In genomic region chr3:194685723-194686413, GRCh38 we compare ENCODE assay signal across 8 cellular contexts. TPM values are rescaled to one million over a fixed set of nuclear protein-coding genes. Genes with fewer than 3 reads are reported as not detected.
DNase-seq lines count a peak whose midpoint lies in the region; ATAC-seq and TF ChIP-seq lines count a peak whose summit lies in the region.

Gene FAM43A (plus strand): TSS chr3:194685883. CDS start chr3:194686827, 944 bp downstream.

- peaks cover 31% of the 10 kb centered on the region for H3K27me3 Mint-ChIP-seq in GM23338 (ENCODE audit: insufficient read depth, low read depth, poor library complexity)

- peak; percentile 90 for DNase-seq in DMS 273 treated with DMSO at 0.1 percent for 48 hours (lab: John Stamatoyannopoulos, UW)
- DNase-seq in GM23338 (ENCODE audit: low spot score): peak; percentile 95
- peak; percentile 94 for DNase-seq in NCI-H1105 treated with DMSO at 0.1 percent for 48 hours (lab: John Stamatoyannopoulos, UW)
- peak; percentile 93 for DNase-seq in SW480 (ENCODE audit: low spot score)
- peak; percentile 88 to 96 (median 91) for DNase-seq in adrenal gland
- peak; percentile 98 for DNase-seq in cardiac septum (ENCODE audit: low spot score)
- peak; percentile 97 for DNase-seq in transverse colon

- H3K36me3 ChIP-seq in GM23338 (ENCODE audit: insufficient read depth) (no peaks in the 10 kb centered on the region), adrenal gland (replicated peaks in 1 of 2) (no peaks in the 10 kb centered on the region), parathyroid adenoma (ENCODE audit: control insufficient read depth, insufficient read depth, low read length) (no peaks in the 10 kb centered on the region), transverse colon (no peaks in the 10 kb centered on the region)

- no peak within 1 kb of the TSS for H3K27ac Mint-ChIP-seq in GM23338

- H3K9me3 ChIP-seq in adrenal gland (replicated peaks in 1 of 3) (no peaks in the 10 kb centered on the region), parathyroid adenoma (ENCODE audit: control insufficient read depth, low read length) (no peaks in the 10 kb centered on the region), transverse colon (no peaks in the 10 kb centered on the region)

- peak within 1 kb of the TSS; percentile 86 for H3K4me3 Mint-ChIP-seq in GM23338

- H3K36me3 Mint-ChIP-seq in GM23338 (ENCODE audit: low read depth): no peaks in the 10 kb centered on the region; the same call in 2 of the 3 replicates

- TF ChIP-seq CTCF in GM23338 (conservative IDR thresholded peaks at IDR 0.05; ENCODE audit: low read depth in 2 of 2) (0 out of 4 replicates have a peak, but pooled peaks of 1 of the 2 experiments have one; percentile 21), adrenal gland (IDR thresholded peaks at IDR 0.05) (peak in 2 of 6 experiments; percentile 11 to 13), parathyroid adenoma (IDR thresholded peaks at IDR 0.05) (peak; percentile 39), transverse colon (IDR thresholded peaks at IDR 0.05) (peak in 1 of 5 experiments; percentile 10)

- peak within 1 kb of the TSS; percentile 96 for H2AFZ ChIP-seq in GM23338
- peak within 1 kb of the TSS; percentile 70 for H2AFZ ChIP-seq in parathyroid adenoma

- H3K4me3 ChIP-seq in GM23338: peak within 1 kb of the TSS; percentile 69
- H3K4me3 ChIP-seq in adrenal gland: peak within 1 kb of the TSS in 2 of 4 donors; percentile 49 to 62
- H3K4me3 ChIP-seq in parathyroid adenoma (ENCODE audit: low read depth, low read length): peak within 1 kb of the TSS; percentile 67
- peak within 1 kb of the TSS; percentile 54 to 89 (median 72) for H3K4me3 ChIP-seq in transverse colon

- peak; percentile 31 for ATAC-seq in GM23338

- H3K79me2 ChIP-seq in GM23338 (replicated peaks; ENCODE audit: insufficient read depth) (no peaks in the 10 kb centered on the region), parathyroid adenoma (no peaks in the 10 kb centered on the region)

- H3K4me1 ChIP-seq in GM23338 (ENCODE audit: insufficient read depth) (peaks cover 14% of the 10 kb centered on the region), adrenal gland (replicated peaks in 1 of 2) (peaks cover 19 to 35% of the 10 kb centered on the region in 2 donors), parathyroid adenoma (peaks cover 9% of the 10 kb centered on the region), transverse colon (peaks cover 0 to 52% (median 35%) of the 10 kb centered on the region in 4 donors)

- no peak for TF ChIP-seq EP300 in transverse colon (IDR thresholded peaks at IDR 0.05; ENCODE audit: low read depth)

- H3K9me3 Mint-ChIP-seq in GM23338: no peaks in the 10 kb centered on the region

- H3K27ac ChIP-seq in GM23338 (ENCODE audit: low read depth) (no peak within 1 kb of the TSS), adrenal gland (peak within 1 kb of the TSS in 4 of 5 donors; percentile 45 to 92 (median 67)), parathyroid adenoma (peak within 1 kb of the TSS; percentile 37), transverse colon (peak within 1 kb of the TSS; percentile 86 to 93 (median 89))

- no peak within 1 kb of the TSS for H3K9ac ChIP-seq in parathyroid adenoma

- intact Hi-C loops in adrenal gland (cut with DNase I): loop anchor here (5.0 to 10.0 kb wide), 2 partner anchors 421 to 839 kb away; no protein-coding TSS in a partner anchor
- intact Hi-C loops in cardiac septum (cut with DNase I): loop anchor here (2.0 to 5.0 kb wide), 6 partner anchors 87 to 316 kb away; no protein-coding TSS in a partner anchor
- intact Hi-C loops in transverse colon (cut with DNase I; ENCODE audit: low total_unique reads): loop anchor here (5.0 to 10.0 kb wide), 2 partner anchors 571 to 859 kb away; partner anchors contain the start of gene PPP1R2

- peaks cover 43% of the 10 kb centered on the region for H3K27me3 ChIP-seq in GM23338 (ENCODE audit: insufficient read depth)
- peaks cover 10% of the 10 kb centered on the region for H3K27me3 ChIP-seq in adrenal gland
- H3K27me3 ChIP-seq in parathyroid adenoma (ENCODE audit: control insufficient read depth, insufficient read depth, low read length): no peaks in the 10 kb centered on the region
- no peaks in the 10 kb centered on the region for H3K27me3 ChIP-seq in transverse colon

- in situ Hi-C loops in transverse colon (cut with MboI; ENCODE audit: low pct_ligation_motif_present in 1 of 4, low pct_unique_long_range_greater_than_20kb in 1 of 4, low sequenced_read_pairs in 3 of 4): loop anchor here (10.0 to 25.0 kb wide), 5 partner anchors 276 to 851 kb away; partner anchors contain the start of gene PPP1R2 (in 2 of the 4)

- 0 to 1% (median 0%) methylated on average over 6 to 69 of the region's 69 CpGs for WGBS in adrenal gland, 4 donors
- WGBS in transverse colon (ENCODE audit: low coverage in 1 of 2), 2 donors: 0% methylated on average over 63 of the region's 69 CpGs; no CpG with 5 or more reads in 1 of the 2 donors

- H4K20me1 ChIP-seq in GM23338 (replicated peaks; ENCODE audit: insufficient read depth): no peaks in the 10 kb centered on the region; the same call in 1 of the 2 replicates

- no peaks in the 10 kb centered on the region; the same call in 1 of the 2 replicates for H3F3A ChIP-seq in GM23338 (replicated peaks; ENCODE audit: low read depth)

- H3K4me2 ChIP-seq in GM23338 (peak within 1 kb of the TSS; percentile 95), parathyroid adenoma (ENCODE audit: low read length) (peak within 1 kb of the TSS; percentile 77)

- H3K9me2 ChIP-seq in GM23338 (ENCODE audit: insufficient read depth): no peaks in the 10 kb centered on the region

- TF ChIP-seq POLR2A in adrenal gland (IDR thresholded peaks at IDR 0.05) (peak; percentile 98), transverse colon (IDR thresholded peaks at IDR 0.05) (peak; percentile 99)

- peaks cover 30% of the 10 kb centered on the region for H3K4me1 Mint-ChIP-seq in GM23338

TF ChIP-seq in GM23338, 12 proteins besides CTCF, POLR2A, EP300 and RAD21:
- 0 out of 2 replicates have a peak, but pooled peaks have one; percentile 27 for TF ChIP-seq ETS1 (IDR thresholded peaks at IDR 0.05)
- peak; percentile 97 for TF ChIP-seq POLR2AphosphoS5 (IDR thresholded peaks at IDR 0.05; ENCODE audit: low read depth)
- no peak for TF ChIP-seq JUNB (IDR thresholded peaks at IDR 0.05; ENCODE audit: unreplicated experiment)

RNA-seq across cellular contexts. Expression of gene FAM43A, which starts in this region (rescaled TPM):
- 3.3 and 6.4 TPM in 2 replicates for total RNA-seq in GM23338 (2014; rRNA removed; shearing (Covaris generic))
- polyA plus RNA-seq in GM23338 (2016; fragmentation: Nextera tagmentation; extraction: Ambion mirVana) (2.4 and 2.5 TPM in 2 replicates), adrenal gland (1 to 10 TPM in 2 of 3 donors, under 1 TPM in 1; 0.99 to 8.3 (median 6.4) TPM)
- total RNA-seq in adrenal gland (10 to 100 TPM in 4 of 8 donors, 1 to 10 TPM in 4; 5.6 to 18.7 (median 9.0) TPM), cardiac septum (33.9 TPM), transverse colon (100 to 1,000 TPM in 2 of 4 donors, 10 to 100 TPM in 2; 31.2 to 111 (median 95.9) TPM)
